27 cellular contexts compared by ENCODE assay signal in the genomic region with DNA sequence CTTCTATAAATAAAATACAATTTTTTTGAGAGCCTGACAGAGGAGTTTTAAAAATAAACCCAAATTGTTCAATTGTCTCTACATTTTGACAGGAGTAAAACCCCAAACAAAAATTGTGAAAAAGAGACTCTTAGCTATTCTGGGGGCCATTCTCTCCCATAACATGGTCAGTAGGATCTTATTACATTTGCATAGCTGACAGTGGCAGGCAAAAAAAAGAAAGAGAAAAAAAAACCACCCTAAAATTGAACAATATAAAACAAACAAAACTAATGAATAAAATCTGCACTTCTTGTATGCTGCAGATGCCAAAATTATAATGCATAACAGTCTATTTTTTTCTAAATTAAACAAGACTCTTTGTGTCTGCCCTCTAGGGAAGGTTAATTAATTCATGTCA.
"Had no signal": no experiment of that assay in that cellular context is flagged by ENCODE, and none has a peak within 500 bp of the region (broad histone marks: within the 10 kb centered on the region; RNA-seq: fewer than 3 reads in every experiment).

No MANE protein-coding gene starts in this region.

- H3K9me3 ChIP-seq: esophagus squamous epithelium, heart right ventricle, left lung, prostate gland, right atrium auricular region, suprapubic skin, thyroid gland, vagina had no signal

- DNase-seq: cortex of kidney; effector memory CD8-positive, alpha-beta T cell; erythroblast; esophagus squamous epithelium; foreskin melanocyte; glutamatergic neuron; heart right ventricle; hippocampal formation; left cardiac atrium; left lung; mesendoderm; midbrain; naive thymus-derived CD4-positive, alpha-beta T cell; nucleus accumbens; stimulated activated CD4-positive, alpha-beta T cell treated with anti-CD3 and anti-CD28 coated beads, Interleukin-12 subunit alpha, Interleukin-12 subunit beta, amount 100 ng/mL, for 4 hours; stimulated activated CD4-positive, alpha-beta T cell treated with anti-CD3 and anti-CD28 coated beads, Interleukin-1b, Interleukin-23, amount 100 ng/mL, for 48 hours; stimulated activated CD4-positive, alpha-beta T cell treated with anti-CD3 and anti-CD28 coated beads, Interleukin-4, amount 100 ng/mL, for 1 hour; stimulated activated CD8-positive, alpha-beta memory T cell treated with anti-CD3 and anti-CD28 coated beads, Interleukin-4, amount 100 ng/mL, for 48 hours; stimulated activated naive CD4-positive, alpha-beta T cell; stimulated activated naive CD8-positive, alpha-beta T cell treated with anti-CD3 and anti-CD28 coated beads, Interleukin-15, amount 100 ng/mL, for 72 hours; thyroid gland; trophoblast cell had no signal

- H3K36me3 ChIP-seq: esophagus squamous epithelium, heart right ventricle, left lung, prostate gland, right atrium auricular region, suprapubic skin, thyroid gland, vagina had no signal

- H3K4me1 ChIP-seq: esophagus squamous epithelium, heart right ventricle, prostate gland, right atrium auricular region, suprapubic skin, vagina had no signal

- H3K4me3 ChIP-seq: esophagus squamous epithelium, heart right ventricle, left lung, prostate gland, right atrium auricular region, smooth muscle cell, suprapubic skin, thyroid gland, vagina had no signal

- H3K27ac ChIP-seq: esophagus squamous epithelium, heart right ventricle, left lung, prostate gland, right atrium auricular region, suprapubic skin, vagina had no signal

- H3K4me2 ChIP-seq: smooth muscle cell had no signal

- H3K27me3 ChIP-seq: esophagus squamous epithelium, heart right ventricle, left lung, right atrium auricular region, suprapubic skin, thyroid gland, vagina had no signal
